7 cellular contexts compared by ENCODE assay signal in the genomic region with DNA sequence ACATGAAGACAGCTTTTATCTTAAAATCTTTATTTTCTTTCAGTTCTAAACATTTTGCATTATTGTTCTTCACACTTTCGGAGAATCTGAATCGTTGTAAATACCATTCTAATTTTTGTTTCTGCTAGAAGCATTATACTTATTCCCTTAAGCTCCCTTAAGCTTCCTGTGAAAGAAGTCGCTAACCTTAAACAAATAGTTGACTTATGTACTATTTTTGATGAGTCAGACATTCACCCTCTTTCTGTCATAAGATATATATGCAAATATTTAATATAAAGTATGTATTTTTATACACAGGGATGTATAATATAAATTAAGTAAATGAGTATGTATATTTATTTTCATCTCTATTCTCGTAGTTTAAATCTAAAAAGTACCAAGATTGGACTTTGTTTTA.
"Had no signal": no experiment of that assay in that cellular context is flagged by ENCODE, and none has a peak within 500 bp of the region (broad histone marks: within the 10 kb centered on the region; RNA-seq: fewer than 3 reads in every experiment).

No MANE protein-coding gene starts in this region.

- H3K4me3 ChIP-seq: GM23248 had no signal

- DNase-seq: GM23248, GOT3, H9, HCEC 1CT, Kasumi-1, KG1 had no signal

- H3K27ac ChIP-seq: GM23248, HL-60 had no signal

- H2AFZ ChIP-seq: GM23248 had no signal

- H3K9ac ChIP-seq: GM23248 had no signal
